ENCODE assay signal across 32 cellular contexts in genomic region chr4:42464550-42465124, GRCh38.
"Had no signal": no experiment of that assay in that cellular context is flagged by ENCODE, and none has a peak within 500 bp of the region (broad histone marks: within the 10 kb centered on the region; RNA-seq: fewer than 3 reads in every experiment).

No MANE protein-coding gene starts in this region.

- ATAC-seq: activated T-cell treated with anti-CD3 and anti-CD28 coated beads, Interleukin-2, amount 50 U/mL, for 72 hours; esophagus mucosa; heart right ventricle; left ventricle myocardium superior; sciatic nerve; stimulated activated effector memory CD8-positive, alpha-beta T cell treated with anti-CD3 and anti-CD28 coated beads, Interleukin-12 subunit alpha, Interleukin-12 subunit beta, amount 100 ng/mL, for 72 hours; stimulated activated naive CD8-positive, alpha-beta T cell treated with anti-CD3 and anti-CD28 coated beads, Interleukin-15, amount 100 ng/mL, for 72 hours; T-helper 17 cell had no signal

- H3K36me3 ChIP-seq: adrenal gland, breast epithelium, ovary had no signal

- H3K9me3 Mint-ChIP-seq: activated naive CD4-positive, alpha-beta T cell treated with anti-CD3 and anti-CD28 coated beads for 36 hours; activated naive CD8-positive, alpha-beta T cell treated with anti-CD3 and anti-CD28 coated beads for 36 hours; central memory CD8-positive, alpha-beta T cell; stimulated activated effector memory CD8-positive, alpha-beta T cell treated with anti-CD3 and anti-CD28 coated beads, Interleukin-12 subunit alpha, Interleukin-12 subunit beta, amount 100 ng/mL, for 72 hours; stimulated activated naive CD8-positive, alpha-beta T cell treated with anti-CD3 and anti-CD28 coated beads, Interleukin-15, amount 100 ng/mL, for 72 hours had no signal

- H3K4me1 Mint-ChIP-seq: activated CD4-positive, alpha-beta T cell treated with anti-CD3 and anti-CD28 coated beads, Interleukin-2, amount 10 ng/mL, durations not matched to agents 7 days and 5 days; activated naive CD8-positive, alpha-beta T cell treated with anti-CD3 and anti-CD28 coated beads for 36 hours; nephron; stimulated activated naive CD8-positive, alpha-beta T cell treated with anti-CD3 and anti-CD28 coated beads, Interleukin-15, amount 100 ng/mL, for 72 hours; T-helper 17 cell had no signal

- H3K27me3 ChIP-seq: adrenal gland, breast epithelium, heart right ventricle, ovary, upper lobe of left lung, vagina had no signal

- DNase-seq: activated CD4-positive, alpha-beta memory T cell treated with anti-CD3 and anti-CD28 coated beads, Interleukin-2, amount 10 ng/mL, durations not matched to agents 7 days and 5 days; activated CD4-positive, alpha-beta T cell treated with anti-CD3 and anti-CD28 coated beads for 1 hour; activated CD4-positive, alpha-beta T cell treated with anti-CD3 and anti-CD28 coated beads, Interleukin-2, amount 10 ng/mL, durations not matched to agents 7 days and 5 days; activated effector memory CD4-positive, alpha-beta T cell treated with Interleukin-2 at 50 U/mL for 16 hours; activated naive CD4-positive, alpha-beta T cell treated with anti-CD3 and anti-CD28 coated beads for 36 hours; activated naive CD8-positive, alpha-beta T cell treated with anti-CD3 and anti-CD28 coated beads for 36 hours; activated T-cell treated with anti-CD3 and anti-CD28 coated beads, Interleukin-2, amount 50 U/mL, for 72 hours; adrenal gland; endodermal cell; foreskin melanocyte; heart right ventricle; left cardiac atrium; left ventricle myocardium superior; ovary; retina; stimulated activated CD4-positive, alpha-beta T cell treated with anti-CD3 and anti-CD28 coated beads, Interleukin-12 subunit alpha, Interleukin-12 subunit beta, amount 100 ng/mL, for 4 hours; stimulated activated CD4-positive, alpha-beta T cell treated with anti-CD3 and anti-CD28 coated beads, Interleukin-4, amount 100 ng/mL, for 24 hours; stimulated activated naive CD8-positive, alpha-beta T cell treated with anti-CD3 and anti-CD28 coated beads, Interleukin-15, amount 100 ng/mL, for 72 hours; substantia nigra; T-helper 17 cell; T1000; upper lobe of left lung had no signal

- H3K27ac ChIP-seq: adrenal gland, breast epithelium, heart right ventricle, ovary, skin epidermis, upper lobe of left lung, vagina had no signal

- H3K9me3 ChIP-seq: adrenal gland, breast epithelium, ovary, upper lobe of left lung, vagina had no signal

- H3K4me1 ChIP-seq: breast epithelium, heart right ventricle, upper lobe of left lung, vagina had no signal

- H3K4me3 ChIP-seq: adrenal gland, breast epithelium, heart right ventricle, ovary, skin epidermis, upper lobe of left lung, vagina had no signal

- H3K4me3 Mint-ChIP-seq: activated CD4-positive, alpha-beta memory T cell treated with anti-CD3 and anti-CD28 coated beads, Interleukin-2, amount 10 ng/mL, durations not matched to agents 7 days and 5 days; activated CD4-positive, alpha-beta T cell treated with anti-CD3 and anti-CD28 coated beads, Interleukin-2, amount 10 ng/mL, durations not matched to agents 7 days and 5 days; activated naive CD4-positive, alpha-beta T cell treated with anti-CD3 and anti-CD28 coated beads for 36 hours; activated naive CD8-positive, alpha-beta T cell treated with anti-CD3 and anti-CD28 coated beads for 36 hours; activated T-cell treated with anti-CD3 and anti-CD28 coated beads, Interleukin-2, amount 50 U/mL, for 72 hours; central memory CD8-positive, alpha-beta T cell; dendritic cell treated with granulocyte-macrophage colony-stimulating factor and Interleukin-4, amounts not matched to agents 40 ng/mL and 50 ng/mL, for 4 days; endodermal cell; nephron; stimulated activated effector memory CD8-positive, alpha-beta T cell treated with anti-CD3 and anti-CD28 coated beads, Interleukin-12 subunit alpha, Interleukin-12 subunit beta, amount 100 ng/mL, for 72 hours; stimulated activated naive CD8-positive, alpha-beta T cell treated with anti-CD3 and anti-CD28 coated beads, Interleukin-15, amount 100 ng/mL, for 72 hours; T-helper 17 cell had no signal

- H3K27ac Mint-ChIP-seq: activated CD4-positive, alpha-beta memory T cell treated with anti-CD3 and anti-CD28 coated beads, Interleukin-2, amount 10 ng/mL, durations not matched to agents 7 days and 5 days; activated CD4-positive, alpha-beta T cell treated with anti-CD3 and anti-CD28 coated beads, Interleukin-2, amount 10 ng/mL, durations not matched to agents 7 days and 5 days; activated naive CD4-positive, alpha-beta T cell treated with anti-CD3 and anti-CD28 coated beads for 36 hours; activated naive CD8-positive, alpha-beta T cell treated with anti-CD3 and anti-CD28 coated beads for 36 hours; activated T-cell treated with anti-CD3 and anti-CD28 coated beads, Interleukin-2, amount 50 U/mL, for 72 hours; dendritic cell treated with granulocyte-macrophage colony-stimulating factor and Interleukin-4, amounts not matched to agents 40 ng/mL and 50 ng/mL, for 4 days; endodermal cell; nephron; progenitor cell of endocrine pancreas; stimulated activated effector memory CD8-positive, alpha-beta T cell treated with anti-CD3 and anti-CD28 coated beads, Interleukin-12 subunit alpha, Interleukin-12 subunit beta, amount 100 ng/mL, for 72 hours; stimulated activated naive CD8-positive, alpha-beta T cell treated with anti-CD3 and anti-CD28 coated beads, Interleukin-15, amount 100 ng/mL, for 72 hours; T-helper 17 cell had no signal

- H3K27me3 Mint-ChIP-seq: activated CD4-positive, alpha-beta memory T cell treated with anti-CD3 and anti-CD28 coated beads, Interleukin-2, amount 10 ng/mL, durations not matched to agents 7 days and 5 days; activated CD4-positive, alpha-beta T cell treated with anti-CD3 and anti-CD28 coated beads, Interleukin-2, amount 10 ng/mL, durations not matched to agents 7 days and 5 days; activated naive CD8-positive, alpha-beta T cell treated with anti-CD3 and anti-CD28 coated beads for 36 hours; central memory CD8-positive, alpha-beta T cell; dendritic cell treated with granulocyte-macrophage colony-stimulating factor and Interleukin-4, amounts not matched to agents 40 ng/mL and 50 ng/mL, for 4 days; progenitor cell of endocrine pancreas; stimulated activated naive CD8-positive, alpha-beta T cell treated with anti-CD3 and anti-CD28 coated beads, Interleukin-15, amount 100 ng/mL, for 72 hours; T-helper 17 cell had no signal
